Comparison of ENCODE assay signal across 9 cellular contexts in the genomic region with DNA sequence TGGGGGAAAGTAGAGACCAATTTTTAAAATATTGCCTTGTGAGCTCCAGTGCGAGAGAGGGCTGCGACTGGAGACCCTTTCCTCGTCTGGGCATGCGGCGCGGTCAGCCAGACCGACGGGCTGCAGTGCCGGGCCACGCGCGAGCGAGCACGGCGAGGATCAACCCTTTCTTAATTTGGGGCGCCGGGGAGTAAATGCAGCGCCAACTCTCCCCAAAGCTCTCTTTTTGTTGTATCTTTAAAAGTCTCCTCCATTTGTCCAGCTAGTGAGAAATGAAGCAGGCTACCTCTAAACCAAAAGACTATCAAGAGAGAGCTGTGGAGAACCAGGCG. TPM values are rescaled to one million over a fixed set of nuclear protein-coding genes. Genes with fewer than 3 reads are reported as not detected.
A peak's percentile ranks its signal among the peaks of the same experiment; 100 is the strongest.
DNase-seq lines count a peak whose midpoint lies in the region; ATAC-seq and TF ChIP-seq lines count a peak whose summit lies in the region.
"Had no signal": no experiment of that assay in that cellular context is flagged by ENCODE, and none has a peak within 500 bp of the region (broad histone marks: within the 10 kb centered on the region; RNA-seq: fewer than 3 reads in every experiment).

No MANE protein-coding gene starts in this region.

- peaks cover 99% of the 10 kb centered on the region for H3K27me3 Mint-ChIP-seq in activated naive CD4-positive, alpha-beta T cell treated with anti-CD3 and anti-CD28 coated beads, Interleukin-2, amount 10 ng/mL, durations not matched to agents 7 days and 5 days
- peaks cover 86% of the 10 kb centered on the region for H3K27me3 Mint-ChIP-seq in activated T-helper 2 cell treated with anti-CD3 and anti-CD28 coated beads, Interferon-gamma antibody, Interleukin-2, Interleukin-4, amounts not matched to agents 10 μg/mL and 5 μg/mL and 100 μg/mL, durations not matched to agents 14 hours and 24 hours and 36 hours (ENCODE audit: low read depth)

- no peak for TF ChIP-seq POLR2A in tibial nerve (IDR thresholded peaks at IDR 0.05)

- peak overlapping the region in 2 of 4 donors; percentile 18 to 61 for H3K27ac ChIP-seq in tibial nerve

- no peak for ATAC-seq in HG02763 (IDR thresholded peaks at IDR 0.05; ENCODE audit: unreplicated experiment)

- no peaks in the 10 kb centered on the region for H3K9me3 Mint-ChIP-seq in activated naive CD4-positive, alpha-beta T cell treated with anti-CD3 and anti-CD28 coated beads, Interleukin-2, amount 10 ng/mL, durations not matched to agents 7 days and 5 days
- H3K9me3 Mint-ChIP-seq in activated T-helper 2 cell treated with anti-CD3 and anti-CD28 coated beads, Interferon-gamma antibody, Interleukin-2, Interleukin-4, amounts not matched to agents 10 μg/mL and 5 μg/mL and 100 μg/mL, durations not matched to agents 14 hours and 24 hours and 36 hours: no peaks in the 10 kb centered on the region

- CTCF ChIA-PET in activated naive CD4-positive, alpha-beta T cell treated with anti-CD3 and anti-CD28 coated beads, Interleukin-2, amount 10 ng/mL, durations not matched to agents 7 days and 5 days (lab: Charles Lee): interaction anchor here (0.8 kb wide), 1 partner anchor 20 kb away, joined by 4 read pairs; no protein-coding TSS in a partner anchor

- peaks cover 0 to 69% (median 29%) of the 10 kb centered on the region in 4 donors for H3K4me1 ChIP-seq in tibial nerve

- H3K36me3 ChIP-seq in kidney epithelial cell (ENCODE audit: control insufficient read depth, insufficient read depth, low read length) (no peaks in the 10 kb centered on the region), tibial nerve (no peaks in the 10 kb centered on the region)

- no peaks in the 10 kb centered on the region for H3K9me3 ChIP-seq in tibial nerve

- DNase-seq in activated naive CD4-positive, alpha-beta T cell treated with anti-CD3 and anti-CD28 coated beads, Interleukin-2, amount 10 ng/mL, durations not matched to agents 7 days and 5 days: no peak
- no peak for DNase-seq in activated naive CD4-positive, alpha-beta T cell treated with Interleukin-2 at 50 U/mL for 16 hours
- DNase-seq in activated T-helper 2 cell treated with anti-CD3 and anti-CD28 coated beads, Interferon-gamma antibody, Interleukin-2, Interleukin-4, amounts not matched to agents 10 μg/mL and 5 μg/mL and 100 μg/mL, durations not matched to agents 14 hours and 24 hours and 36 hours (ENCODE audit: low spot score): no peak
- DNase-seq in kidney epithelial cell (ENCODE audit: low read depth) (no peak), tibial nerve (ENCODE audit: low spot score in 2 of 2) (no peak), SHP77 treated with DMSO at 0.1 percent for 48 hours (lab: John Stamatoyannopoulos, UW) (no peak), head of caudate nucleus (no peak)
- DNase-seq: activated effector memory CD4-positive, alpha-beta T cell treated with anti-CD3 and anti-CD28 coated beads, Interleukin-2, amount 50 U/mL, for 16 hours had no signal

- intact Hi-C loops in activated T-helper 2 cell treated with anti-CD3 and anti-CD28 coated beads, Interferon-gamma antibody, Interleukin-2, Interleukin-4, amounts not matched to agents 10 μg/mL and 5 μg/mL and 100 μg/mL, durations not matched to agents 14 hours and 24 hours and 36 hours (cut with micrococcal nuclease): loop anchor here (1.0 to 2.0 kb wide), 2 partner anchors 8 to 139 kb away; partner anchors contain the start of gene SIX6
- intact Hi-C loops in head of caudate nucleus (cut with DNase I): no loop called here

- H3K36me3 Mint-ChIP-seq in activated naive CD4-positive, alpha-beta T cell treated with anti-CD3 and anti-CD28 coated beads, Interleukin-2, amount 10 ng/mL, durations not matched to agents 7 days and 5 days: peaks cover 3% of the 10 kb centered on the region
- peaks cover 3% of the 10 kb centered on the region for H3K36me3 Mint-ChIP-seq in activated T-helper 2 cell treated with anti-CD3 and anti-CD28 coated beads, Interferon-gamma antibody, Interleukin-2, Interleukin-4, amounts not matched to agents 10 μg/mL and 5 μg/mL and 100 μg/mL, durations not matched to agents 14 hours and 24 hours and 36 hours (ENCODE audit: low read depth)

- TF ChIP-seq EP300 in tibial nerve (IDR thresholded peaks at IDR 0.05): no peak

- 6% methylated on average over 19 of the region's 19 CpGs for WGBS in tibial nerve, 2 donors

- TF ChIP-seq CTCF in kidney epithelial cell (IDR thresholded peaks at IDR 0.05; ENCODE audit: insufficient read depth, low read length, poor library complexity, severe bottlenecking) (no peak), tibial nerve (IDR thresholded peaks at IDR 0.05) (no peak)

- H3K27me3 ChIP-seq in kidney epithelial cell (ENCODE audit: control insufficient read depth, insufficient read depth, low read length) (peaks cover 44% of the 10 kb centered on the region), tibial nerve (peaks cover 0 to 100% of the 10 kb centered on the region in 2 donors)

- H3K4me1 Mint-ChIP-seq in activated naive CD4-positive, alpha-beta T cell treated with anti-CD3 and anti-CD28 coated beads, Interleukin-2, amount 10 ng/mL, durations not matched to agents 7 days and 5 days: peaks cover 39% of the 10 kb centered on the region
- peaks cover 35% of the 10 kb centered on the region for H3K4me1 Mint-ChIP-seq in activated T-helper 2 cell treated with anti-CD3 and anti-CD28 coated beads, Interferon-gamma antibody, Interleukin-2, Interleukin-4, amounts not matched to agents 10 μg/mL and 5 μg/mL and 100 μg/mL, durations not matched to agents 14 hours and 24 hours and 36 hours (ENCODE audit: low read depth)

- H3K4me3 Mint-ChIP-seq in activated naive CD4-positive, alpha-beta T cell treated with anti-CD3 and anti-CD28 coated beads, Interleukin-2, amount 10 ng/mL, durations not matched to agents 7 days and 5 days: peak overlapping the region; percentile 45
- peak overlapping the region; percentile 61 for H3K4me3 Mint-ChIP-seq in activated T-helper 2 cell treated with anti-CD3 and anti-CD28 coated beads, Interferon-gamma antibody, Interleukin-2, Interleukin-4, amounts not matched to agents 10 μg/mL and 5 μg/mL and 100 μg/mL, durations not matched to agents 14 hours and 24 hours and 36 hours (ENCODE audit: low read depth)

- H3K27ac Mint-ChIP-seq in activated naive CD4-positive, alpha-beta T cell treated with anti-CD3 and anti-CD28 coated beads, Interleukin-2, amount 10 ng/mL, durations not matched to agents 7 days and 5 days: peak overlapping the region; percentile 37
- H3K27ac Mint-ChIP-seq in activated T-helper 2 cell treated with anti-CD3 and anti-CD28 coated beads, Interferon-gamma antibody, Interleukin-2, Interleukin-4, amounts not matched to agents 10 μg/mL and 5 μg/mL and 100 μg/mL, durations not matched to agents 14 hours and 24 hours and 36 hours: no peak overlapping the region

- H3K4me3 ChIP-seq in kidney epithelial cell (ENCODE audit: low read depth, low read length): peak overlapping the region; percentile 56
- H3K4me3 ChIP-seq in tibial nerve: peak overlapping the region; percentile 35 to 63 (median 50)

RNA-seq across cellular contexts. Expression of gene SIX1, which starts 1.5 kb away (rescaled TPM):
- total RNA-seq in activated T-helper 2 cell treated with anti-CD3 and anti-CD28 coated beads, Interferon-gamma antibody, Interleukin-2, Interleukin-4, amounts not matched to agents 10 μg/mL and 5 μg/mL and 100 μg/mL, durations not matched to agents 14 hours and 24 hours and 36 hours: 0.30 and 0.48 TPM in 2 replicates
- total RNA-seq in kidney epithelial cell (2.9 and 3.3 TPM in 2 replicates), tibial nerve (1 to 10 TPM; 5.9 to 7.5 (median 6.2) TPM)
